Comparison of ENCODE assay signal across 8 cellular contexts in the genomic region with DNA sequence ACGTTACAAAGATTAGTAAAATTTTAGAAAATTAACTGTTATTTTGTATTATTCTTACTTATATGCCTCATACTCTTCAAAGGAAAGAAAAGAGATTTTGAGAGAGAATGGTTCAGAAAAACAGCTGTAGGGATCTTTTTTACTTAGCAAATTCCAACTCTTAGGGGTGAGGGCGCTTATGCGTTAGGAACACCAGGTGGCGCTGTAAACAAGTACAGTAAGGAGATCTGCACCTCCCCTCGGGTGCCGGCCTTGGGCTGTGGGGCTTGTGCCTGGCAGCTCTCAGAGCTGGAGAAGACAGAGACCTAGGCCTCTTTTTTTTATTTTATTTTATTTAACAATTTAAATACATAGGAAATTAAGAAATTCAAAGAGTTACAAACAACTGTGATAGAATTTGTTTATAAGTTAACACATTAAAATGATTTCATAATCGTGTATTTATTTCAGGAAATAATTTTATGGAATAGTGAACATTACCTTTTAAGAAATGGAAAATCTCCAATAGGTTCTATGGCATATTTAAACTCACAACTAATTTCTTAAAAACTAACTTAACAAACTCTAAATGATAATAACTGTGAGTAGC. TPM values are rescaled to one million over a fixed set of nuclear protein-coding genes. Genes with fewer than 3 reads are reported as not detected.
DNase-seq lines count a peak whose midpoint lies in the region; ATAC-seq and TF ChIP-seq lines count a peak whose summit lies in the region.

No MANE protein-coding gene starts in this region.

- peak; percentile 98 for TF ChIP-seq CTCF in 22Rv1 (IDR thresholded peaks at IDR 0.05)
- TF ChIP-seq CTCF in GM13976 (IDR thresholded peaks at IDR 0.05; ENCODE audit: borderline replicate concordance, control extremely low read depth, extremely low read depth, insufficient read depth, missing control alignments), result peak; percentile 68
- peak; percentile 39 to 81 (median 79) for TF ChIP-seq CTCF in ascending aorta (IDR thresholded peaks at IDR 0.05)

- H3K4me3 ChIP-seq in ascending aorta, result no peak overlapping the region

- ATAC-seq in HG02852 (IDR thresholded peaks at IDR 0.05; ENCODE audit: unreplicated experiment), result peak; percentile 96

- DNase-seq in GM13976 (ENCODE audit: low spot score), result peak; percentile 82
- peak; percentile 90 for DNase-seq in NCI-H1694 (lab: John Stamatoyannopoulos, UW)
- DNase-seq in T-helper 22 cell (ENCODE audit: low read depth), result peak; percentile 19
- DNase-seq in ascending aorta (ENCODE audit: low spot score in 2 of 2), result peak in 1 of 2 donors; percentile 75
- DNase-seq in hypothalamus (lab: John Stamatoyannopoulos, UW), result peak in 42 of 51 donors; percentile 12 to 81 (median 50)
- peak; percentile 87 for DNase-seq in smooth muscle cell of the brain vasculature (ENCODE audit: low read depth, low spot score)

- in situ Hi-C loops in GM13976 (cut with MboI; ENCODE audit: low sequenced_read_pairs, unreplicated experiment), result loop anchor here (10.0 to 25.0 kb wide), 2 partner anchors 124 to 452 kb away; no protein-coding TSS in a partner anchor

- H3K27me3 ChIP-seq in ascending aorta, result no peaks in the 10 kb centered on the region

- intact Hi-C loops in ascending aorta (cut with DNase I), result loop anchor here (2.0 kb wide), 1 partner anchor 128 kb away; no protein-coding TSS in a partner anchor

- no peaks in the 10 kb centered on the region for H3K36me3 ChIP-seq in ascending aorta

- no peaks in the 10 kb centered on the region for H3K9me3 ChIP-seq in ascending aorta

- no peak overlapping the region for H3K27ac ChIP-seq in 22Rv1
- H3K27ac ChIP-seq in ascending aorta, result no peak overlapping the region

- no peaks in the 10 kb centered on the region for H3K4me1 ChIP-seq in ascending aorta

RNA-seq across cellular contexts. Expression of a gene that starts 32.6 kb away (rescaled TPM):
- 3.6 TPM for total RNA-seq in ascending aorta

RNA-seq across cellular contexts. Expression of a gene that starts 54.4 kb away (rescaled TPM):
- 7.6 TPM for total RNA-seq in ascending aorta
